In the genomic region with DNA sequence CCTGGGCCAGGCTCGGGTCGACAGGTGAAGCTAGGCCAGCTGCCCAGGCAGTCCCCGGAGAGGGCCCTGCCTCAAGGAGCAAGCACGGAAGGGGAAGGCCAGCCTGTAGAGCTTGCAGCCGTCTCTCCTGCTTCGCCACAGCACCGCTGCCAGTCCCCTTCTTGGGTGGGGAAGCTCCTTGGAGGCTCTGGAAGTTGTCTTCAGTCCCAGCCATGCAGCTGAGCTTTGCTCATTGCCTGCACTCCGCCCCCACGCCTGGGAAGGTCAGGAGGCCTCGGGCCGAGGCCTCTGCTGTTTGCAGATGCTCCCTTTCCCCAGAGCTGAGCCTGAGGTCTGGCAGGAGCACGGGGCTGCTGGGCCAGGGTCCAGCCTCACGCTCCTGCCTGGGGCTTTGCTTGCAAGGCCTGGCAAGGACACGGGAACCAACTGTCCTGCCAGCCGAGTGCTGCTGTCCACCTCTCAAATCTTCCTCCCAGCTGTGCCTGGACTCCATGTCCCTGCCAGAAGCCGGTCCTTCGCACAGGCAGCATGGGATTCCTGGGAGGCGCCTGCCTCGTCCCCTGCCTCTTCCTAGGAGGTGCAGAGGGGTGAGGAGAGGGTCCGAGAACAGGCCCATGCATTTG, we compare ENCODE assay signal across 13 cellular contexts. TPM values are rescaled to one million over a fixed set of nuclear protein-coding genes. Genes with fewer than 3 reads are reported as not detected.
A peak's percentile ranks its signal among the peaks of the same experiment; 100 is the strongest.
DNase-seq lines count a peak whose midpoint lies in the region; ATAC-seq, FAIRE-seq and TF ChIP-seq lines count a peak whose summit lies in the region.
"Had no signal": no experiment of that assay in that cellular context is flagged by ENCODE, and none has a peak within 500 bp of the region (broad histone marks: within the 10 kb centered on the region; RNA-seq: fewer than 3 reads in every experiment).

No MANE protein-coding gene starts in this region.

- TF ChIP-seq POLR2A in erythroblast (IDR thresholded peaks at IDR 0.05; ENCODE audit: low read length) = no peak

- no peaks in the 10 kb centered on the region for H3K27me3 ChIP-seq in heart right ventricle
- no peaks in the 10 kb centered on the region for H3K27me3 ChIP-seq in pancreas

- H3K36me3 ChIP-seq in heart right ventricle (peaks cover 0 to 41% (median 25%) of the 10 kb centered on the region in 9 donors), pancreas (peaks cover 0 to 23% (median 5%) of the 10 kb centered on the region in 3 donors)

- no peak for FAIRE-seq in pancreas (lab: Jason Lieb, UNC)

- TF ChIP-seq CTCF in VCaP (conservative IDR thresholded peaks at IDR 0.05) (no peak), heart right ventricle (IDR thresholded peaks at IDR 0.05) (no peak), pancreas (IDR thresholded peaks at IDR 0.05) (no peak)

- DNase-seq in C1 segment of cervical spinal cord (lab: John Stamatoyannopoulos, UW) (peak in 8 of 14 donors; percentile 21 to 74 (median 52)), heart right ventricle (peak; percentile 57 to 82), pancreas (peak in 1 of 6 donors; percentile 66), NCI-H748 treated with DMSO at 0.1 percent for 48 hours (lab: John Stamatoyannopoulos, UW) (no peak), erythroblast (lab: John Stamatoyannopoulos, UW) (no peak), cerebellum (ENCODE audit: low spot score) (no peak), AML-193 (lab: John Stamatoyannopoulos, UW) (no peak)
- DNase-seq: activated CD8-positive, alpha-beta memory T cell treated with anti-CD3 and anti-CD28 coated beads, Interleukin-2, amount 50 U/mL, for 4 hours; NCI-H1417; NK-92 treated with Interleukin-12 subunit alpha and Interleukin-12 subunit beta, amount 100 ng/mL, for 24 hours; T-helper 2 cell had no signal

- H3K27ac ChIP-seq in VCaP (peak overlapping the region; percentile 86), heart right ventricle (peak overlapping the region; percentile 47 to 91 (median 83)), pancreas (no peak overlapping the region)

- H3K9me3 ChIP-seq in heart right ventricle (no peaks in the 10 kb centered on the region), pancreas (no peaks in the 10 kb centered on the region)

- H3K4me3 ChIP-seq in heart right ventricle (no peak overlapping the region), pancreas (no peak overlapping the region)

- ATAC-seq in heart right ventricle = peak; percentile 54 to 84 (median 69)
- ATAC-seq in pancreas = peak in 3 of 4 donors; percentile 19 to 53 (median 44)
- ATAC-seq: esophagus mucosa had no signal

- 44 to 46% methylated on average over 20 of the region's 20 CpGs for WGBS in heart right ventricle, 2 donors
- WGBS in pancreas, 2 donors = 69 to 71% methylated on average over 19 to 20 of the region's 20 CpGs

- intact Hi-C loops in heart right ventricle (cut with DNase I) (no loop called here), pancreas (cut with DNase I) (loop anchor here in 1 of 3 donors (10.0 kb wide), 1 partner anchor 64 kb away; no protein-coding TSS in a partner anchor)

- H3K4me1 ChIP-seq in heart right ventricle (peaks cover 34 to 91% (median 67%) of the 10 kb centered on the region in 9 donors), pancreas (no peaks in the 10 kb centered on the region)

RNA-seq across cellular contexts. Expression of gene PLEKHF1, which starts 13.3 kb away (rescaled TPM):
- 10 to 100 TPM in 9 of 10 donors, 1 to 10 TPM in 1; 7.0 to 38.8 (median 16.5) TPM for total RNA-seq in heart right ventricle
- 10 to 100 TPM; 38.8 to 47.9 TPM for polyA plus RNA-seq in heart right ventricle
- total RNA-seq in pancreas = 1 to 10 TPM; 2.1 to 8.4 (median 3.7) TPM
- polyA plus RNA-seq in pancreas = 1 to 10 TPM; 9.1 to 9.3 TPM
- 1.5 TPM for total RNA-seq in cerebellum

RNA-seq across cellular contexts. Expression of gene C19orf12, which starts 36.5 kb away (rescaled TPM):
- total RNA-seq in heart right ventricle (10 to 100 TPM; 30.3 to 83.3 (median 40.0) TPM), pancreas (10 to 100 TPM; 11.0 to 16.9 (median 12.9) TPM), cerebellum (35.3 TPM)
- polyA plus RNA-seq in heart right ventricle (10 to 100 TPM; 26.7 to 34.8 TPM), pancreas (10 to 100 TPM; 11.0 to 11.5 TPM)

Comparison
In these comparisons a context has a peak if more than half of its experiments do, and no peak if none do; other contexts are left out.
1. DNase-seq: peak in C1 segment of cervical spinal cord (8 of 14) and heart right ventricle (2 of 2); none in NCI-H748 treated with DMSO at 0.1 percent for 48 hours (single experiment), erythroblast (0 of 2), cerebellum (single experiment) and AML-193 (0 of 2).
2. H3K27ac ChIP-seq: peak in VCaP (single experiment) and heart right ventricle (10 of 10); none in pancreas (0 of 4).